ENCODE assay signal across 24 cellular contexts in genomic region chr4:142044271-142044670, GRCh38.
DNase-seq lines count a peak whose midpoint lies in the region; ATAC-seq and TF ChIP-seq lines count a peak whose summit lies in the region.
"Had no signal": no experiment of that assay in that cellular context is flagged by ENCODE, and none has a peak within 500 bp of the region (broad histone marks: within the 10 kb centered on the region; RNA-seq: fewer than 3 reads in every experiment).

No MANE protein-coding gene starts in this region.

- H3K4me3 ChIP-seq in cardiac fibroblast (replicated peaks in 1 of 2; ENCODE audit: low read depth in 2 of 2, low read length in 2 of 2), result no peak overlapping the region
- H3K4me3 ChIP-seq: HAP-1, left ventricle myocardium inferior, tibial nerve had no signal

- DNase-seq in EH (ENCODE audit: low read depth) (peak; percentile 60), HT1080 (ENCODE audit: low read depth) (peak; percentile 66), cardiac fibroblast (ENCODE audit: low read depth in 2 of 2) (peak; percentile 9 to 15), myocyte (ENCODE audit: low read depth) (peak; percentile 18), SK-N-DZ (ENCODE audit: low spot score) (no peak), NCI-H748 (lab: John Stamatoyannopoulos, UW; ENCODE audit: unreplicated experiment) (no peak)
- DNase-seq in activated effector memory CD4-positive, alpha-beta T cell treated with Interleukin-2 at 50 U/mL for 16 hours, result no peak
- DNase-seq: activated CD4-positive, alpha-beta T cell treated with anti-CD3 and anti-CD28 coated beads for 48 hours; activated CD8-positive, alpha-beta memory T cell treated with anti-CD3 and anti-CD28 coated beads, Interleukin-2, amount 10 ng/mL, durations not matched to agents 7 days and 5 days; activated effector memory CD4-positive, alpha-beta T cell treated with anti-CD3 and anti-CD28 coated beads, Interleukin-2, amount 50 U/mL, for 16 hours; amygdala; CD8-positive, alpha-beta memory T cell; central memory CD4-positive, alpha-beta T cell; effector CD4-positive, alpha-beta T cell; head of caudate nucleus; left ventricle myocardium inferior; NCI-H1105; NCI-H526; stimulated activated CD4-positive, alpha-beta T cell treated with anti-CD3 and anti-CD28 coated beads, Interleukin-1b, Interleukin-23, amount 100 ng/mL, for 48 hours; stimulated activated naive CD8-positive, alpha-beta T cell treated with anti-CD3 and anti-CD28 coated beads, Interleukin-15, Interleukin-2, amounts not matched to agents 100 U/mL and 50 U/mL, for 24 hours; T-cell had no signal

- no peak for TF ChIP-seq CTCF in cardiac fibroblast (IDR thresholded peaks at IDR 0.05; ENCODE audit: low read depth, low read length)

- no peak for ATAC-seq in HG02678 (IDR thresholded peaks at IDR 0.05; ENCODE audit: unreplicated experiment)
- ATAC-seq: activated CD8-positive, alpha-beta memory T cell treated with anti-CD3 and anti-CD28 coated beads, Interleukin-2, amount 10 ng/mL, durations not matched to agents 7 days and 5 days; stimulated activated naive CD8-positive, alpha-beta T cell treated with anti-CD3 and anti-CD28 coated beads, Interleukin-15, Interleukin-2, amounts not matched to agents 100 U/mL and 50 U/mL, for 24 hours; T-cell had no signal

Comparison
In these comparisons a context has a peak if more than half of its experiments do, and no peak if none do; other contexts are left out.
1. DNase-seq: peak in EH (single experiment), HT1080 (single experiment), cardiac fibroblast (2 of 2) and myocyte (single experiment); none in SK-N-DZ (single experiment), activated effector memory CD4-positive, alpha-beta T cell treated with Interleukin-2 at 50 U/mL for 16 hours (single experiment) and NCI-H748 (single experiment).